ENCODE assay signal across 25 cellular contexts in genomic region chr20:36152266-36152665, GRCh38. TPM values are rescaled to one million over a fixed set of nuclear protein-coding genes. Genes with fewer than 3 reads are reported as not detected.
DNase-seq lines count a peak whose midpoint lies in the region; ATAC-seq and TF ChIP-seq lines count a peak whose summit lies in the region.
"Had no signal": no experiment of that assay in that cellular context is flagged by ENCODE, and none has a peak within 500 bp of the region (broad histone marks: within the 10 kb centered on the region; RNA-seq: fewer than 3 reads in every experiment).

No MANE protein-coding gene starts in this region.

- H3K36me3 Mint-ChIP-seq in GM23338 (ENCODE audit: low read depth) (no peaks in the 10 kb centered on the region), neural progenitor cell (no peaks in the 10 kb centered on the region)
- H3K36me3 Mint-ChIP-seq: activated CD4-positive, alpha-beta memory T cell treated with anti-CD3 and anti-CD28 coated beads for 36 hours; CD14-positive monocyte; IgD-negative memory B cell had no signal

- TF ChIP-seq EP300 in sigmoid colon (IDR thresholded peaks at IDR 0.05), result no peak

- 69 to 78% methylated on average over 4 of the region's 4 CpGs for WGBS in sigmoid colon, 2 donors
- WGBS in spleen, 5 donors, result 45 to 57% (median 52%) methylated on average over 4 of the region's 4 CpGs

- H3K9me3 Mint-ChIP-seq in GM23338 (no peaks in the 10 kb centered on the region), neural progenitor cell (no peaks in the 10 kb centered on the region)
- H3K9me3 Mint-ChIP-seq: activated B cell treated with CpG ODN at 0.5 μM for 24 hours; activated CD4-positive, alpha-beta memory T cell treated with anti-CD3 and anti-CD28 coated beads for 36 hours; activated naive CD8-positive, alpha-beta T cell treated with anti-CD3 and anti-CD28 coated beads, Interleukin-2, amount 50 U/mL, for 24 hours; IgD-negative memory B cell had no signal

- H3K9me3 ChIP-seq in neural progenitor cell (ENCODE audit: low read depth) (no peaks in the 10 kb centered on the region), sigmoid colon (no peaks in the 10 kb centered on the region), spleen (no peaks in the 10 kb centered on the region)
- no peaks in the 10 kb centered on the region for H3K9me3 ChIP-seq in effector memory CD4-positive, alpha-beta T cell (ENCODE audit: control insufficient read depth, low read length)

- H3K4me3 Mint-ChIP-seq in GM23338 (peak overlapping the region; percentile 20; the same call in 1 of the 3 replicates), neural progenitor cell (peak overlapping the region; percentile 71)
- H3K4me3 Mint-ChIP-seq: activated B cell treated with CpG ODN at 0.5 μM for 24 hours; activated CD4-positive, alpha-beta memory T cell treated with anti-CD3 and anti-CD28 coated beads for 36 hours; activated naive CD8-positive, alpha-beta T cell treated with anti-CD3 and anti-CD28 coated beads, Interleukin-2, amount 50 U/mL, for 24 hours; CD14-positive monocyte; IgD-negative memory B cell had no signal

- TF ChIP-seq POLR2A in sigmoid colon (IDR thresholded peaks at IDR 0.05), result no peak
- TF ChIP-seq POLR2A in spleen (IDR thresholded peaks at IDR 0.05), result no peak

- H3K4me2 ChIP-seq in GM23338, result no peak overlapping the region
- no peak overlapping the region for H3K4me2 ChIP-seq in neural progenitor cell

- H3K4me1 ChIP-seq in GM23338 (ENCODE audit: insufficient read depth), result peaks cover 11% of the 10 kb centered on the region
- H3K4me1 ChIP-seq in neural progenitor cell, result peaks cover 9% of the 10 kb centered on the region
- H3K4me1 ChIP-seq in sigmoid colon, result peaks cover 3 to 33% (median 29%) of the 10 kb centered on the region in 4 donors
- H3K4me1 ChIP-seq in spleen, result peaks cover 0 to 54% (median 25%) of the 10 kb centered on the region in 6 donors
- peaks cover 10% of the 10 kb centered on the region for H3K4me1 ChIP-seq in effector memory CD4-positive, alpha-beta T cell (ENCODE audit: control insufficient read depth, insufficient read depth, low read length, poor library complexity, severe bottlenecking)

- H2AFZ ChIP-seq in GM23338 (no peak overlapping the region), neural progenitor cell (replicated peaks) (no peak overlapping the region)

- H3K79me2 ChIP-seq in GM23338 (replicated peaks; ENCODE audit: insufficient read depth), result no peaks in the 10 kb centered on the region
- no peaks in the 10 kb centered on the region for H3K79me2 ChIP-seq in neural progenitor cell (ENCODE audit: low read depth)

- TF ChIP-seq CTCF in GM23338 (conservative IDR thresholded peaks at IDR 0.05; ENCODE audit: low read depth in 2 of 2) (no peak), dorsolateral prefrontal cortex (IDR thresholded peaks at IDR 0.05 in 54 of 56, conservative IDR thresholded peaks at IDR 0.05 in 2 of 56; ENCODE audit: low read depth in 1 of 56, partially characterized antibody in 56 of 56) (no peak), neural progenitor cell (IDR thresholded peaks at IDR 0.05) (no peak), sigmoid colon (IDR thresholded peaks at IDR 0.05) (no peak), spleen (IDR thresholded peaks at IDR 0.05 in 8 of 11, conservative IDR thresholded peaks at IDR 0.05 in 3 of 11) (no peak)

- H3K36me3 ChIP-seq in GM23338 (ENCODE audit: insufficient read depth), result no peaks in the 10 kb centered on the region
- no peaks in the 10 kb centered on the region for H3K36me3 ChIP-seq in neural progenitor cell
- H3K36me3 ChIP-seq in sigmoid colon, result no peaks in the 10 kb centered on the region
- H3K36me3 ChIP-seq in spleen, result no peaks in the 10 kb centered on the region
- no peaks in the 10 kb centered on the region for H3K36me3 ChIP-seq in effector memory CD4-positive, alpha-beta T cell (ENCODE audit: control insufficient read depth, insufficient read depth, low read length)
- H3K36me3 ChIP-seq: brain microvascular endothelial cell had no signal

- intact Hi-C loops in dorsolateral prefrontal cortex (cut with DNase I) (loop anchor here in 1 of 2 donors (10.0 kb wide), 1 partner anchor 87 kb away; no protein-coding TSS in a partner anchor), sigmoid colon (cut with DNase I) (loop anchor here (5.0 kb wide), 1 partner anchor 100 kb away; no protein-coding TSS in a partner anchor), spleen (cut with DNase I; ENCODE audit: low total_unique reads) (no loop called here)

- H3K27me3 Mint-ChIP-seq in GM23338 (ENCODE audit: insufficient read depth, low read depth, poor library complexity) (peaks cover 12% of the 10 kb centered on the region), neural progenitor cell (ENCODE audit: insufficient read depth, low read depth) (peaks cover 15% of the 10 kb centered on the region)

- no peaks in the 10 kb centered on the region for H3K9me2 ChIP-seq in GM23338 (ENCODE audit: insufficient read depth)

- H4K20me1 ChIP-seq in GM23338 (replicated peaks; ENCODE audit: insufficient read depth) (0 out of 2 replicates have a peak, but pooled peaks cover 4% of the 10 kb centered on the region), neural progenitor cell (ENCODE audit: low read depth) (peaks cover 21% of the 10 kb centered on the region)

- H3K9ac ChIP-seq in neural progenitor cell, result no peak overlapping the region

- DNase-seq in Ammon's horn (ENCODE audit: low spot score), result peak; percentile 34
- DNase-seq in GM23338 (ENCODE audit: low spot score), result no peak
- no peak for DNase-seq in dorsolateral prefrontal cortex
- DNase-seq in neural progenitor cell (ENCODE audit: low spot score), result no peak
- DNase-seq in pons (ENCODE audit: low spot score), result no peak
- no peak for DNase-seq in sigmoid colon
- DNase-seq in spleen, result no peak
- no peak for DNase-seq in effector memory CD4-positive, alpha-beta T cell
- DNase-seq: ACHN; activated B cell treated with CpG ODN at 0.5 μM for 24 hours; activated CD4-positive, alpha-beta memory T cell treated with anti-CD3 and anti-CD28 coated beads for 36 hours; activated effector memory CD4-positive, alpha-beta T cell treated with anti-CD3 and anti-CD28 coated beads, Interleukin-2, amount 50 U/mL, for 16 hours; activated naive CD8-positive, alpha-beta T cell treated with anti-CD3 and anti-CD28 coated beads, Interleukin-2, amount 50 U/mL, for 24 hours; brain microvascular endothelial cell; cortex of kidney; GOT3; NCI-H1105 treated with DMSO at 0.1 percent for 48 hours; NCI-H2081 treated with DMSO at 0.1 percent for 48 hours; retina; RPMI8226; T-helper 9 cell had no signal

- no peaks in the 10 kb centered on the region for H3K27me3 ChIP-seq in GM23338 (ENCODE audit: insufficient read depth)
- no peaks in the 10 kb centered on the region for H3K27me3 ChIP-seq in dorsolateral prefrontal cortex
- peaks cover 28% of the 10 kb centered on the region for H3K27me3 ChIP-seq in neural progenitor cell
- H3K27me3 ChIP-seq in sigmoid colon, result no peaks in the 10 kb centered on the region
- peaks cover 0 to 35% (median 10%) of the 10 kb centered on the region in 7 donors for H3K27me3 ChIP-seq in spleen (replicated peaks in 1 of 7)
- peaks cover 13% of the 10 kb centered on the region for H3K27me3 ChIP-seq in effector memory CD4-positive, alpha-beta T cell (replicated peaks; ENCODE audit: control insufficient read depth, insufficient read depth, low read length, poor library complexity, severe bottlenecking)
- H3K27me3 ChIP-seq: brain microvascular endothelial cell had no signal

- no peak for ATAC-seq in GM23338
- ATAC-seq: activated naive CD8-positive, alpha-beta T cell treated with anti-CD3 and anti-CD28 coated beads, Interleukin-2, amount 50 U/mL, for 24 hours; left lobe of liver had no signal

- H3K27ac ChIP-seq in GM23338 (ENCODE audit: low read depth), result no peak overlapping the region
- peak overlapping the region in 50 of 59 donors; percentile 2 to 97 (median 85) for H3K27ac ChIP-seq in dorsolateral prefrontal cortex
- H3K27ac ChIP-seq in neural progenitor cell, result no peak overlapping the region
- peak overlapping the region in 1 of 4 donors; percentile 12 for H3K27ac ChIP-seq in sigmoid colon
- no peak overlapping the region for H3K27ac ChIP-seq in spleen
- no peak overlapping the region for H3K27ac ChIP-seq in effector memory CD4-positive, alpha-beta T cell (ENCODE audit: insufficient read depth, low read length, poor library complexity, severe bottlenecking)
- H3K27ac ChIP-seq: brain microvascular endothelial cell, HL-60 had no signal

- H3K4me1 Mint-ChIP-seq in GM23338 (peaks cover 14% of the 10 kb centered on the region), neural progenitor cell (peaks cover 35% of the 10 kb centered on the region)

- H3K27ac Mint-ChIP-seq in GM23338, result no peak overlapping the region
- no peak overlapping the region for H3K27ac Mint-ChIP-seq in neural progenitor cell
- H3K27ac Mint-ChIP-seq: activated B cell treated with CpG ODN at 0.5 μM for 24 hours; activated CD4-positive, alpha-beta memory T cell treated with anti-CD3 and anti-CD28 coated beads for 36 hours; activated naive CD8-positive, alpha-beta T cell treated with anti-CD3 and anti-CD28 coated beads, Interleukin-2, amount 50 U/mL, for 24 hours; CD14-positive monocyte; IgD-negative memory B cell had no signal

- no peaks in the 10 kb centered on the region for H3F3A ChIP-seq in GM23338 (replicated peaks; ENCODE audit: low read depth)
- H3F3A ChIP-seq in neural progenitor cell (ENCODE audit: low read depth), result no peaks in the 10 kb centered on the region

- no peak overlapping the region for H3K4me3 ChIP-seq in GM23338
- H3K4me3 ChIP-seq in dorsolateral prefrontal cortex, result peak overlapping the region in 1 of 59 donors; percentile 9
- H3K4me3 ChIP-seq in neural progenitor cell, result no peak overlapping the region
- H3K4me3 ChIP-seq in sigmoid colon, result no peak overlapping the region
- no peak overlapping the region for H3K4me3 ChIP-seq in spleen
- no peak overlapping the region for H3K4me3 ChIP-seq in effector memory CD4-positive, alpha-beta T cell (ENCODE audit: insufficient read depth, low read depth, low read length, poor library complexity, severe bottlenecking)

TF ChIP-seq in GM23338, 12 proteins besides CTCF, POLR2A, EP300 and RAD21 (continues in another document):
- no peak for TF ChIP-seq POLR2AphosphoS5 (IDR thresholded peaks at IDR 0.05; ENCODE audit: low read depth)
- no peak for TF ChIP-seq CREB1 (CRISPR knock-in tag; IDR thresholded peaks at IDR 0.05; ENCODE audit: low read depth)
- TF ChIP-seq ZNF331 (CRISPR knock-in tag; IDR thresholded peaks at IDR 0.05; ENCODE audit: low read depth), result no peak

RNA-seq across cellular contexts. Expression of gene EPB41L1, which starts 2.3 kb away (rescaled TPM):
- 33.1 and 48.7 TPM in 2 replicates for total RNA-seq in GM23338 (2014; rRNA removed; shearing (Covaris generic))
- polyA plus RNA-seq in GM23338 (2016; fragmentation: Nextera tagmentation; extraction: Ambion mirVana) (24.1 and 29.9 TPM in 2 replicates), sigmoid colon (10 to 100 TPM; 14.1 to 17.6 (median 16.8) TPM), spleen (1 to 10 TPM; 1.5 to 2.6 (median 1.5) TPM)
- total RNA-seq in dorsolateral prefrontal cortex (100 to 1,000 TPM; 192 to 410 (median 332) TPM), neural progenitor cell (ENCODE audit: low replicate concordance) (32.7 and 35.8 TPM in 2 replicates), sigmoid colon (10 to 100 TPM; 19.3 to 61.8 (median 21.0) TPM), spleen (10 to 100 TPM in 5 of 7 donors, 1 to 10 TPM in 2; 8.7 to 18.6 (median 16.2) TPM)
- polyA plus RNA-seq: CD14-positive monocyte had no signal

Comparison
In these comparisons a context has a peak if more than half of its experiments do, and no peak if none do; other contexts are left out.
1. H3K27ac ChIP-seq: peak in dorsolateral prefrontal cortex (50 of 59); none in GM23338 (single experiment), neural progenitor cell (single experiment), spleen (0 of 8) and effector memory CD4-positive, alpha-beta T cell (single experiment).